In the genomic region with DNA sequence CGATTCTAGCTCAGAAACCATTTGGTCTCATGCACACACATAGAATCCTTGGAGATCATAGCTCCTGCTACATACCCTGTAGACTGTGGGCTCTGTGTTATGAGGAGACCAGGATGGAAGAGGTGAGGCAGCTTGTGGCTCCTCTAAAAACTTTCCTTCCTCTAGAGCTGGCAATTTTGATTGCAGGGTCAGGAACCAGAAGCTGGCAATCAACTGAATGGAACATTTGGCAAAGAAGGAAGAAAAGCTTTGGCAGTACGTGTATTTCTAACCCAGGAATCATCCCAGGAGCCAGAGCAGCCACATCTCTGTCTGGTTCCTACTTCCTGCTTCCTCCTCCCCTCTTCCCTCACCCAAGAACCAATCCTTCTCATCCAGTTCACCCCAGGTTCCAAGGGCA, we compare ENCODE assay signal across 14 cellular contexts. TPM values are rescaled to one million over a fixed set of nuclear protein-coding genes. Genes with fewer than 3 reads are reported as not detected.
DNase-seq lines count a peak whose midpoint lies in the region; ATAC-seq and TF ChIP-seq lines count a peak whose summit lies in the region.
"Had no signal": no experiment of that assay in that cellular context is flagged by ENCODE, and none has a peak within 500 bp of the region (broad histone marks: within the 10 kb centered on the region; RNA-seq: fewer than 3 reads in every experiment).

No MANE protein-coding gene starts in this region.

- peak overlapping the region in 2 of 3 donors; percentile 10 to 19 for H3K9ac ChIP-seq in skeletal muscle tissue (ENCODE audit: low read depth in 1 of 3, low read length in 3 of 3)
- H3K9ac ChIP-seq: KMS-11 had no signal

- H3K4me1 Mint-ChIP-seq in natural killer cell = peaks cover 60 to 67% of the 10 kb centered on the region in 2 donors
- H3K4me1 Mint-ChIP-seq in natural killer cell treated with Interleukin-12 subunit alpha and Interleukin-12 subunit beta and Interleukin-15 and Interleukin-18, amount 100 ng/mL, for 72 hours (ENCODE audit: low read depth in 2 of 2) = peaks cover 21 to 66% of the 10 kb centered on the region in 2 donors

- H3K27ac Mint-ChIP-seq in natural killer cell = peak overlapping the region; percentile 50 to 75
- H3K27ac Mint-ChIP-seq in natural killer cell treated with Interleukin-12 subunit alpha and Interleukin-12 subunit beta and Interleukin-15 and Interleukin-18, amount 100 ng/mL, for 72 hours = peak overlapping the region in 1 of 2 donors; percentile 84

- no peak for ATAC-seq in natural killer cell
- no peak for ATAC-seq in natural killer cell treated with Interleukin-12 subunit alpha and Interleukin-12 subunit beta and Interleukin-15 and Interleukin-18, amount 100 ng/mL, for 72 hours
- no peak for ATAC-seq in aorta (ENCODE audit: low FRiP score)
- ATAC-seq in GM21528 (IDR thresholded peaks at IDR 0.05; ENCODE audit: low FRiP score, unreplicated experiment) = no peak
- ATAC-seq in HG02678 (IDR thresholded peaks at IDR 0.05; ENCODE audit: unreplicated experiment) = no peak

- TF ChIP-seq CTCF in natural killer cell (IDR thresholded peaks at IDR 0.05) = no peak

- no peak overlapping the region for H3K4me3 Mint-ChIP-seq in natural killer cell
- H3K4me3 Mint-ChIP-seq in natural killer cell treated with Interleukin-12 subunit alpha and Interleukin-12 subunit beta and Interleukin-15 and Interleukin-18, amount 100 ng/mL, for 72 hours = no peak overlapping the region

- H3K4me1 ChIP-seq in esophagus (ENCODE audit: control insufficient read depth in 2 of 2, insufficient read depth in 2 of 2, low read length in 1 of 2) (peaks cover 23 to 33% of the 10 kb centered on the region in 2 donors), skeletal muscle tissue (ENCODE audit: control insufficient read depth in 3 of 3, insufficient read depth in 3 of 3, low read length in 3 of 3) (peaks cover 84 to 92% (median 89%) of the 10 kb centered on the region in 3 donors), aorta (ENCODE audit: control insufficient read depth in 1 of 2, insufficient read depth in 2 of 2, low read length in 2 of 2) (peaks cover 6 to 21% of the 10 kb centered on the region in 2 donors)

- H3K27me3 ChIP-seq in esophagus (ENCODE audit: control insufficient read depth in 1 of 2, insufficient read depth in 2 of 2, low read length in 2 of 2) = no peaks in the 10 kb centered on the region
- no peaks in the 10 kb centered on the region for H3K27me3 ChIP-seq in skeletal muscle tissue (ENCODE audit: control insufficient read depth in 3 of 3, insufficient read depth in 3 of 3, low read length in 3 of 3)
- H3K27me3 ChIP-seq in aorta (ENCODE audit: control insufficient read depth in 1 of 2, insufficient read depth in 2 of 2, low read length in 1 of 2) = no peaks in the 10 kb centered on the region

- WGBS in esophagus, 2 donors = 53 to 56% methylated on average over 2 of the region's 2 CpGs
- WGBS in aorta, 2 donors = 37 to 46% methylated on average over 2 of the region's 2 CpGs

- no peaks in the 10 kb centered on the region for H3K36me3 Mint-ChIP-seq in natural killer cell
- no peaks in the 10 kb centered on the region for H3K36me3 Mint-ChIP-seq in natural killer cell treated with Interleukin-12 subunit alpha and Interleukin-12 subunit beta and Interleukin-15 and Interleukin-18, amount 100 ng/mL, for 72 hours

- H3K27me3 Mint-ChIP-seq in natural killer cell (ENCODE audit: low read depth in 2 of 2) = no peaks in the 10 kb centered on the region
- no peaks in the 10 kb centered on the region for H3K27me3 Mint-ChIP-seq in natural killer cell treated with Interleukin-12 subunit alpha and Interleukin-12 subunit beta and Interleukin-15 and Interleukin-18, amount 100 ng/mL, for 72 hours

- intact Hi-C loops in natural killer cell (cut with micrococcal nuclease) (no loop called here), aorta (cut with DNase I) (no loop called here)

- no peak overlapping the region for H3K4me3 ChIP-seq in esophagus (ENCODE audit: low read depth in 1 of 2, low read length in 2 of 2)
- H3K4me3 ChIP-seq in skeletal muscle tissue (ENCODE audit: low read length in 3 of 3) = peak overlapping the region in 1 of 3 donors; percentile 20
- H3K4me3 ChIP-seq in aorta (ENCODE audit: low read length in 2 of 2) = no peak overlapping the region
- H3K4me3 ChIP-seq: A549, lung had no signal

- H3K36me3 ChIP-seq in esophagus (ENCODE audit: control insufficient read depth in 2 of 2, insufficient read depth in 2 of 2, low read length in 1 of 2) (no peaks in the 10 kb centered on the region), skeletal muscle tissue (ENCODE audit: control insufficient read depth in 3 of 3, insufficient read depth in 3 of 3, low read length in 3 of 3) (no peaks in the 10 kb centered on the region), aorta (ENCODE audit: control insufficient read depth in 1 of 2, insufficient read depth in 2 of 2, low read length in 1 of 2) (no peaks in the 10 kb centered on the region)

- peaks cover 0 to 2% of the 10 kb centered on the region in 2 donors for H3K9me3 ChIP-seq in esophagus (ENCODE audit: control insufficient read depth in 2 of 2, insufficient read depth in 1 of 2, low read depth in 1 of 2, low read length in 1 of 2)
- no peaks in the 10 kb centered on the region for H3K9me3 ChIP-seq in skeletal muscle tissue (ENCODE audit: control insufficient read depth in 3 of 3, low read length in 3 of 3)
- no peaks in the 10 kb centered on the region for H3K9me3 ChIP-seq in aorta (ENCODE audit: control insufficient read depth, low read length)
- H3K9me3 ChIP-seq: A549 had no signal

- H3K27ac ChIP-seq in esophagus (ENCODE audit: low read depth in 2 of 2, low read length in 1 of 2) = peak overlapping the region; percentile 38 to 83
- H3K27ac ChIP-seq in skeletal muscle tissue (ENCODE audit: low read depth, low read length) = no peak overlapping the region
- peak overlapping the region; percentile 47 to 60 for H3K27ac ChIP-seq in aorta (ENCODE audit: low read depth in 1 of 2, low read length in 2 of 2)
- H3K27ac ChIP-seq: A549, HL-60, KMS-11 had no signal

- no peak for DNase-seq in natural killer cell
- no peak for DNase-seq in natural killer cell treated with Interleukin-12 subunit alpha and Interleukin-12 subunit beta and Interleukin-15 and Interleukin-18, amount 100 ng/mL, for 72 hours (ENCODE audit: low spot score)
- no peak for DNase-seq in aorta
- DNase-seq in activated CD4-positive, alpha-beta T cell treated with anti-CD3 and anti-CD28 coated beads for 48 hours = no peak
- DNase-seq: activated gamma-delta T cell, NCI-H1436 treated with DMSO at 0.1 percent for 48 hours had no signal

- no peaks in the 10 kb centered on the region for H3K9me3 Mint-ChIP-seq in natural killer cell
- no peaks in the 10 kb centered on the region for H3K9me3 Mint-ChIP-seq in natural killer cell treated with Interleukin-12 subunit alpha and Interleukin-12 subunit beta and Interleukin-15 and Interleukin-18, amount 100 ng/mL, for 72 hours

RNA-seq across cellular contexts. Expression of a gene that starts 15.7 kb away (rescaled TPM):
- 10 to 100 TPM; 18.1 to 34.8 (median 29.5) TPM for total RNA-seq in natural killer cell
- 10 to 100 TPM; 14.2 to 28.7 TPM for total RNA-seq in natural killer cell treated with Interleukin-12 subunit alpha and Interleukin-12 subunit beta and Interleukin-15 and Interleukin-18, amount 100 ng/mL, for 72 hours
- 10 to 100 TPM in 1 of 2 donors, 1 to 10 TPM in 1; 7.8 to 14.2 TPM for polyA plus RNA-seq in esophagus
- 31.8 TPM for total RNA-seq in skeletal muscle tissue
- total RNA-seq in aorta = 10 to 100 TPM; 41.3 to 87.5 TPM
- 10 to 100 TPM in 1 of 2 donors, 1 to 10 TPM in 1; 9.3 to 12.4 TPM for polyA plus RNA-seq in aorta

RNA-seq across cellular contexts. Expression of a gene that starts 37.3 kb away (rescaled TPM):
- total RNA-seq in natural killer cell = 100 to 1,000 TPM; 295 to 324 (median 296) TPM
- 100 to 1,000 TPM; 104 to 151 TPM for total RNA-seq in natural killer cell treated with Interleukin-12 subunit alpha and Interleukin-12 subunit beta and Interleukin-15 and Interleukin-18, amount 100 ng/mL, for 72 hours
- polyA plus RNA-seq in esophagus = 10 to 100 TPM in 1 of 2 donors, 1 to 10 TPM in 1; 4.0 to 14.0 TPM
- 56.9 TPM for total RNA-seq in skeletal muscle tissue
- 100 to 1,000 TPM; 104 to 141 TPM for total RNA-seq in aorta
- polyA plus RNA-seq in aorta = 10 to 100 TPM in 1 of 2 donors, 1 to 10 TPM in 1; 4.8 to 11.0 TPM
